1 cellular context compared by ENCODE assay signal in the genomic region with DNA sequence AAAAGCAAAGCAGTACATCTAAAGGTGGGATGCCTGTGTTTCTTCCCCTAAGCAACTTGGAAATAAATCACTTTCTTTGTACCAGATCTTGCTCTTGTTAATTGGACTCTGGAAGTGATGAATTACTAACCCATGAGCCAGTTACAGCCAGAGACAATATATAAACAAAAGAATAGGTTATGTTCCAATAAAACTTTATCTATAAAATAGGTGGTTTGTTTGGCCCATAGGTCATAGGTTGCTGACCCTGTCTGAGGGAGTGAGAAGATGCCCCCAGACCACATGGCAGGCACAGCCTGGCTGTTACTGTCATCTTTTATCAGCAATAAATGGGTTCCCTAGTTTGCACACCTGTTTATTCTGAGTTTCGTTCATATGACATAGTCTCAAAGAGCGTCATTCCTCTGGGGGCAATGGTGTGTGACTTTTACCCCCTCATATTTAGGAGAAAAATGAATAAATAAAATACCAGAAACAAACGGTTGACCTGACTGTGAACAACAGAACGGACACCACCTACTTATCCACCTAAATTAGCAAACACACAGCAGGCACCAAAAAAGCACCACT.
A peak's percentile ranks its signal among the peaks of the same experiment; 100 is the strongest.
TF ChIP-seq lines count a peak whose summit lies in the region.

No MANE protein-coding gene starts in this region.

TF ChIP-seq in K562, 482 proteins besides CTCF, POLR2A, EP300 and RAD21:
- TF ChIP-seq CHD4 (IDR thresholded peaks at IDR 0.05; ENCODE audit: insufficient read depth, insufficient replicate concordance, low read depth, low read length, poor library complexity, severe bottlenecking) (no peak), ZC3H11A (IDR thresholded peaks at IDR 0.05; ENCODE audit: low read depth, low read length) (no peak), GABPA (tag; conservative IDR thresholded peaks at IDR 0.05; ENCODE audit: low read depth) (no peak), ZBTB40 (IDR thresholded peaks at IDR 0.05) (peak; percentile 71), ZBTB40 (CRISPR knock-in tag; IDR thresholded peaks at IDR 0.05) (no peak)
